Comparison of ENCODE assay signal across 1 cellular context in the genomic region with DNA sequence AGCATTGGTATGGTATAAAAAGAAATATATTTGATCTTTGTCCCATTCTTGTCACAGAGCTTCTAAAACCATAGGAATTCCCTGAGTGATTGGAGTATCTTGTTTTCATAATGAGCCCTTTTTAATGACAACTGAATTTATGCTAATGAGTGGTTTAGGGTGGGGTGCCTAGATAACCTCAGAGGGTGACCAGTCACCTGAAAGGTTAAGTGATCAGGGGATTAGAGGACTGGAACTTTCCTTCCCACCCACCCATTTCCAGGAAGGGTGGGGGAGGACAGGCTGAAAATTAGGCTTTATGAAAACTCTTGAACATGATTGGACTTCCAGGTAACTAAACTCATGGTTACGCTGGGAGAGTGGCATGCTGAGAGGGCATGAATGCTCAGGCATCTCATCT.
TF ChIP-seq lines count a peak whose summit lies in the region.

No MANE protein-coding gene starts in this region.

TF ChIP-seq in K562, 482 proteins besides CTCF, POLR2A, EP300 and RAD21:
- TF ChIP-seq FOXK2 (conservative IDR thresholded peaks at IDR 0.05 in 1 of 2, IDR thresholded peaks at IDR 0.05 in 1 of 2; ENCODE audit: low read depth in 2 of 2) (no peak), STAT5A (IDR thresholded peaks at IDR 0.05; ENCODE audit: borderline replicate concordance, low read length) (peak; percentile 29; the same call in 1 of the 2 replicates), TCF3 (CRISPR knock-in tag; IDR thresholded peaks at IDR 0.05) (peak; percentile 20; the same call in 1 of the 2 replicates), EGR1 (conservative IDR thresholded peaks at IDR 0.05) (0 out of 2 replicates have a peak, but pooled peaks have one; percentile 23), KDM1A (IDR thresholded peaks at IDR 0.05) (peak in 1 of 2 experiments; percentile 21; a peak in 1 of 4 replicates), DMBX1 (CRISPR knock-in tag; IDR thresholded peaks at IDR 0.05; ENCODE audit: borderline replicate concordance) (peak; percentile 71; the same call in 1 of the 2 replicates), NEUROD1 (IDR thresholded peaks at IDR 0.05; ENCODE audit: borderline replicate concordance, low read depth, low read length, partially characterized antibody) (no peak)
